18 cellular contexts compared by ENCODE assay signal in genomic region chr7:26930845-26931244, GRCh38.
"Had no signal": no experiment of that assay in that cellular context is flagged by ENCODE, and none has a peak within 500 bp of the region (broad histone marks: within the 10 kb centered on the region; RNA-seq: fewer than 3 reads in every experiment).

No MANE protein-coding gene starts in this region.

- H3K9me3 ChIP-seq: gastrocnemius medialis, psoas muscle, thoracic aorta, tibial nerve, upper lobe of right lung had no signal

- H3K36me3 Mint-ChIP-seq: stimulated activated naive B cell treated with anti-CD40 and anti-IgM and Interleukin-4, amounts not matched to agents 10 μg/mL and 1 μg/mL and 100 μg/mL, for 72 hours had no signal

- H3K27ac ChIP-seq: dorsolateral prefrontal cortex, gastrocnemius medialis, left lung, psoas muscle, thoracic aorta, tibial nerve, upper lobe of right lung had no signal

- H3K27ac Mint-ChIP-seq: naive thymus-derived CD8-positive, alpha-beta T cell; stimulated activated naive B cell treated with anti-CD40 and anti-IgM and Interleukin-4, amounts not matched to agents 10 μg/mL and 1 μg/mL and 100 μg/mL, for 72 hours; stimulated activated naive CD8-positive, alpha-beta T cell treated with anti-CD3 and anti-CD28 coated beads, Interleukin-15, Interleukin-2, amounts not matched to agents 100 ng/mL and 50 ng/mL, for 24 hours had no signal

- H3K36me3 ChIP-seq: gastrocnemius medialis, left lung, thoracic aorta, tibial nerve, upper lobe of right lung had no signal

- H3K9me3 Mint-ChIP-seq: stimulated activated naive CD8-positive, alpha-beta T cell treated with anti-CD3 and anti-CD28 coated beads, Interleukin-15, Interleukin-2, amounts not matched to agents 100 ng/mL and 50 ng/mL, for 24 hours had no signal

- H3K4me1 Mint-ChIP-seq: naive thymus-derived CD8-positive, alpha-beta T cell; stimulated activated naive B cell treated with anti-CD40 and anti-IgM and Interleukin-4, amounts not matched to agents 10 μg/mL and 1 μg/mL and 100 μg/mL, for 72 hours had no signal

- DNase-seq: dorsolateral prefrontal cortex; effector CD4-positive, alpha-beta T cell; gastrocnemius medialis; kidney; left lung; mesendoderm; naive thymus-derived CD8-positive, alpha-beta T cell; nephron progenitor cell; psoas muscle; right cardiac atrium; small intestine; stimulated activated CD4-positive, alpha-beta T cell treated with anti-CD3 and anti-CD28 coated beads, Interleukin-15, amount 100 ng/mL, for 24 hours; stimulated activated CD4-positive, alpha-beta T cell treated with anti-CD3 and anti-CD28 coated beads, Interleukin-2, amount 100 ng/mL, for 48 hours; stimulated activated naive B cell treated with anti-CD40 and anti-IgM and Interleukin-4, amounts not matched to agents 10 μg/mL and 1 μg/mL and 100 μg/mL, for 72 hours; upper lobe of right lung had no signal

- H3K4me3 Mint-ChIP-seq: naive thymus-derived CD8-positive, alpha-beta T cell; nephron progenitor cell; stimulated activated naive B cell treated with anti-CD40 and anti-IgM and Interleukin-4, amounts not matched to agents 10 μg/mL and 1 μg/mL and 100 μg/mL, for 72 hours; stimulated activated naive CD8-positive, alpha-beta T cell treated with anti-CD3 and anti-CD28 coated beads, Interleukin-15, Interleukin-2, amounts not matched to agents 100 ng/mL and 50 ng/mL, for 24 hours had no signal

- H3K4me1 ChIP-seq: gastrocnemius medialis, left lung, psoas muscle, tibial nerve, upper lobe of right lung had no signal

- ATAC-seq: gastrocnemius medialis; left lung; naive thymus-derived CD8-positive, alpha-beta T cell; psoas muscle; right cardiac atrium; stimulated activated naive B cell treated with anti-CD40 and anti-IgM and Interleukin-4, amounts not matched to agents 10 μg/mL and 1 μg/mL and 100 μg/mL, for 72 hours; upper lobe of right lung had no signal

- H3K27me3 ChIP-seq: gastrocnemius medialis, left lung, tibial nerve, upper lobe of right lung had no signal

- H3K4me3 ChIP-seq: dorsolateral prefrontal cortex, gastrocnemius medialis, left lung, psoas muscle, thoracic aorta, tibial nerve, upper lobe of right lung had no signal
